8 cellular contexts compared by ENCODE assay signal in the genomic region with DNA sequence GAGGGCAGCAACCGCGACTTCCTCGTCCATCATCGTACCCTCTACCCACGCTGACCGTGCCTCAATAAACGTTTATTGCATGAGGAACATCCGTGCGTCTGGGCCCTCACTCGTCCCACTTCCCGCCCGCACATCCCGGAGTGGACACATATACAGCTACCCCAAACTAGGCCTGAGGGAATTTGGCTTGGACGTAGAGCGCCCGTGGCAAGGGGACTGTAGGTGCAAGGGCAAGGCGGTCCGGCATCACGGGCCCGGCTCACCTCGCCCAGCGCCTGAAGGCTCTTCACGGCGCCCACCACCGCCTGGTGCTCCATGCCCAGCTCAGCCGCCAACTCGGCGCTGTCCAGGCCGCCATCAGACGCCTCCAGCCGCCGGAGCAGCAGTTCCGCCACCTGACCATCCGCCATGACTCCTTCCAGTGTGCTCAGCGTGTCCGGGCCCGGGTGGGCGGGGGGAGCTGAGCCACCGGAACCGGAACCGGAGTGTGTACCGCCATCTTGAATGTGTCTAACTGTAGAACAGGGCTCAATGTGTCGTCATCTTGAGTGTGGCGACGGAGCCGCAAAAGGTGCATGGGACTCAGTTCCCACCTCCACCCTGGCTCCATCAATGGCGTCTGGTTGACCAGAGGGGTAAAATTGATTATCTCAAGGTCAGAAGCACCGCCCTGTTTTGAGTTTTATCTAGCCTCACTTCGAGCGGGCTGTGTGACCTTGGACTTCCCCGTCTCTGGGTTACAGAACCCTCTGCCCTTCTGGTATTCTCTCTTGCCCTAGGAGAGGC. TPM values are rescaled to one million over a fixed set of nuclear protein-coding genes. Genes with fewer than 3 reads are reported as not detected.
A peak's percentile ranks its signal among the peaks of the same experiment; 100 is the strongest.
DNase-seq lines count a peak whose midpoint lies in the region; FAIRE-seq and TF ChIP-seq lines count a peak whose summit lies in the region.

FARSA (minus strand) TSS at position 425 of the 786 bp plus-strand sequence; CDS start at position 410, 15 bp downstream.

- H3K4me1 ChIP-seq in astrocyte (ENCODE audit: insufficient read depth, low read length), result peaks cover 17% of the 10 kb centered on the region
- H3K4me1 ChIP-seq in uterus, result peaks cover 0 to 4% of the 10 kb centered on the region in 2 donors

- POLR2A ChIA-PET in HEK293T (lab: Yijun Ruan, JAX), result interaction anchor here (0.6 to 2.2 kb wide), 15 partner anchors 10 to 230 kb away, joined by 3 to 12 read pairs (median 4); partner anchors contain the start of genes DNASE2, RAD23A and SYCE2

- H3K27me3 Mint-ChIP-seq in astrocyte (ENCODE audit: low read depth, unreplicated experiment), result no peaks in the 10 kb centered on the region

- peak within 1 kb of the TSS; percentile 92 for H3K9ac ChIP-seq in astrocyte (ENCODE audit: low read length)

- intact Hi-C loops in uterus (cut with DNase I; ENCODE audit: low total_unique reads), result no loop called here

- peaks cover 13% of the 10 kb centered on the region for H3K36me3 ChIP-seq in astrocyte (ENCODE audit: insufficient read depth, low read length)
- H3K36me3 ChIP-seq in uterus, result no peaks in the 10 kb centered on the region

- CTCF ChIA-PET in HEK293T (lab: Yijun Ruan, JAX), result interaction anchor here (2.4 kb wide), 1 partner anchor 32 kb away, joined by 8 read pairs; no protein-coding TSS in a partner anchor

- peak within 1 kb of the TSS; percentile 100 for H3K4me3 Mint-ChIP-seq in astrocyte (ENCODE audit: unreplicated experiment)

- peak within 1 kb of the TSS; percentile 97 for H3K4me2 ChIP-seq in astrocyte (ENCODE audit: low read length)

- TF ChIP-seq POLR2A in uterus (IDR thresholded peaks at IDR 0.05), result peak in 1 of 2 donors; percentile 51

- H3K27ac ChIP-seq in astrocyte (ENCODE audit: low read depth, low read length), result peak within 1 kb of the TSS; percentile 63
- peak within 1 kb of the TSS; percentile 79 to 80 for H3K27ac ChIP-seq in uterus

- H3K9me3 Mint-ChIP-seq in astrocyte (ENCODE audit: unreplicated experiment), result no peaks in the 10 kb centered on the region

- H3K9me3 ChIP-seq in astrocyte (ENCODE audit: insufficient read depth, low read depth, low read length) (no peaks in the 10 kb centered on the region), uterus (no peaks in the 10 kb centered on the region)

- peaks cover 28% of the 10 kb centered on the region for H4K20me1 ChIP-seq in astrocyte (ENCODE audit: insufficient read depth, low read length)

- H3K4me1 Mint-ChIP-seq in astrocyte (ENCODE audit: low read depth, unreplicated experiment), result peaks cover 12% of the 10 kb centered on the region

- peaks cover 34% of the 10 kb centered on the region for H3K79me2 ChIP-seq in astrocyte (ENCODE audit: insufficient read depth, low read length)

- peak within 1 kb of the TSS; percentile 96 for H3K27ac Mint-ChIP-seq in astrocyte (ENCODE audit: unreplicated experiment)

- DNase-seq in EH (ENCODE audit: low read depth) (peak; percentile 90), HEK293T (ENCODE audit: extremely low spot score) (peak; percentile 85), NCI-H1930 (lab: John Stamatoyannopoulos, UW) (peak; percentile 76 to 84), T-helper 9 cell (peak; percentile 83), astrocyte (ENCODE audit: low read depth) (peak; percentile 77), hepatic stellate cell (ENCODE audit: low spot score) (peak; percentile 94), putamen (ENCODE audit: low spot score) (peak; percentile 95), uterus (peak; percentile 91 to 92)

- H3K4me3 ChIP-seq in astrocyte (ENCODE audit: insufficient read depth, low read depth, low read length) (peak within 1 kb of the TSS; percentile 94), uterus (peak within 1 kb of the TSS; percentile 89 to 95)

- H3K27me3 ChIP-seq in astrocyte (ENCODE audit: insufficient read depth, low read length), result no peaks in the 10 kb centered on the region
- no peaks in the 10 kb centered on the region for H3K27me3 ChIP-seq in uterus

- H2AFZ ChIP-seq in astrocyte (ENCODE audit: low read depth, low read length), result peak within 1 kb of the TSS; percentile 91

- no peak for FAIRE-seq in astrocyte (lab: Jason Lieb, UNC)

- H3K36me3 Mint-ChIP-seq in astrocyte (ENCODE audit: low read depth, unreplicated experiment), result peaks cover 3% of the 10 kb centered on the region

- TF ChIP-seq CTCF in astrocyte (IDR thresholded peaks at IDR 0.05; ENCODE audit: insufficient read depth, low read depth, low read length) (no peak), uterus (IDR thresholded peaks at IDR 0.05) (peak in 1 of 4 experiments; percentile 8)

TF ChIP-seq in HEK293T, 16 proteins besides CTCF, POLR2A, EP300 and RAD21:
- TF ChIP-seq ARNT (IDR thresholded peaks at IDR 0.05) (no peak), ELF4 (IDR thresholded peaks at IDR 0.05) (peak; percentile 70), FOXK2 (IDR thresholded peaks at IDR 0.05) (no peak)

RNA-seq across cellular contexts. Expression of gene FARSA, which starts in this region (rescaled TPM):
- total RNA-seq in astrocyte (76.7 and 80.4 TPM in 2 replicates), uterus (10 to 100 TPM in 2 of 4 donors, 1 to 10 TPM in 2; 4.6 to 47.8 (median 20.5) TPM)

Comparison
In these comparisons a context has a peak if more than half of its experiments do, and no peak if none do; other contexts are left out.
1. Peak in every context shown above with its lines: DNase-seq, H3K4me3 ChIP-seq and H3K27ac ChIP-seq.